ENCODE assay signal across 1 cellular context in genomic region chr17:80364091-80364691, GRCh38.
TF ChIP-seq lines count a peak whose summit lies in the region.

No MANE protein-coding gene starts in this region.

TF ChIP-seq in HCT116, 20 proteins besides CTCF, POLR2A, EP300 and RAD21 (continued from another document):
- TF ChIP-seq, protein P1, sequence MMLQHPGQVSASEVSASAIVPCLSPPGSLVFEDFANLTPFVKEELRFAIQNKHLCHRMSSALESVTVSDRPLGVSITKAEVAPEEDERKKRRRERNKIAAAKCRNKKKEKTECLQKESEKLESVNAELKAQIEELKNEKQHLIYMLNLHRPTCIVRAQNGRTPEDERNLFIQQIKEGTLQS (IDR thresholded peaks at IDR 0.05), result no peak
- TF ChIP-seq YY1 (IDR thresholded peaks at IDR 0.05; ENCODE audit: extremely low read depth, insufficient replicate concordance, low read depth, low read length) (no peak), ZFX (IDR thresholded peaks at IDR 0.05) (no peak)
